ENCODE assay signal across 22 cellular contexts in the genomic region with DNA sequence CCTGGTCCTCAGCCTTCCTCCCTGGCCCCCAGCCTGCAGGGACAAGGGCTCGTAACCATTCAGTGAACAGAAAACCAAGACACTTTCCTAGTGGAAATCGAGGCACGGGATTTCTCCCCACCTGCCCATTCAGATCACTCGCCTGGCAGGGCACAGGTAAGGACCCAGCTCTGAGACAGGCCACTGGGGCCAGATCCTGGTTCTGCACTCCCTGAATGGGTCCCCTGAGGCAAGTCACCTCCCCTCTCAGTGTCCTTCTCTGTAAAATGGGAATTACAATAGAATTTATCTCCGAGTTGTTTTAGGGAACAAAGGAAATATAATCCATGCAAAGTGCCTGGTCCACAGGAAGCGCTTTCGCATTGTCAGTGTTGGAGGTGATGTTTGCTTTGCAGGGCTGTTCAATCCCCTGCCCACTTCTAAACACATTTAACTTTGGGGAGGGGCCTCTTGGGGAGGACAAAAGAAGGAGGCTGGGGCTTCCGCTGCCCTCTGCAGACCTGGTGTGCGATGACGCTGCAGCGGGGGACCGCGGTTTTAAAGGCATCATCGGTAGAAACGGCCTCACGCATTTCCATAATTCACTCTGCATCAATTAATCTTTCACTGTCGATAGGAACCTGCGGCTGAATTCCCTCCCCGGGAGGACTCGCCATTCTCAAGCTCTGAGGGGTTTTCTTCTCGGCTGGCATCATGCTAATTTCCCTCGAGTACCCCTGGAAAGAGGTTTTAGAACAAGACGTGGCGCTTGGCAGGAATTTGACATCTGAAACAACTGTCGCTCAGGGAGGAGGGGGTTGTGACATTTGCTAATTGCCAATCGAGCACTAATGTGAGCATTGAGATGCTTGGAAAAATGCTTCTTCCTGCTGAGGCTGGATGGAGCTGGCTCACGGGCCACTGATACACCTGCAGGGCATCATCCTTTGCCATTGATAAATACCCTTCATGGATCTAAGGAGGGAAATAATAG.
A peak's percentile ranks its signal among the peaks of the same experiment; 100 is the strongest.
DNase-seq lines count a peak whose midpoint lies in the region; ATAC-seq lines count a peak whose summit lies in the region.
"Had no signal": no experiment of that assay in that cellular context is flagged by ENCODE, and none has a peak within 500 bp of the region (broad histone marks: within the 10 kb centered on the region; RNA-seq: fewer than 3 reads in every experiment).

No MANE protein-coding gene starts in this region.

- H3K27me3 Mint-ChIP-seq in stimulated activated naive B cell treated with anti-CD40 and anti-IgM and Interleukin-4, amounts not matched to agents 10 μg/mL and 1 μg/mL and 100 μg/mL, for 72 hours, result peaks cover 51 to 68% of the 10 kb centered on the region in 2 donors

- H3K4me3 Mint-ChIP-seq in stimulated activated naive B cell treated with anti-CD40 and anti-IgM and Interleukin-4, amounts not matched to agents 10 μg/mL and 1 μg/mL and 100 μg/mL, for 72 hours, result no peak overlapping the region

- no peaks in the 10 kb centered on the region for H3K36me3 ChIP-seq in iPS-18a (ENCODE audit: control insufficient read depth, low read depth, low read length)
- H3K36me3 ChIP-seq: cardiac muscle cell, thoracic aorta had no signal

- no peak overlapping the region for H3K27ac ChIP-seq in iPS-18a (ENCODE audit: low read length)
- H3K27ac ChIP-seq: cardiac muscle cell, parathyroid adenoma, thoracic aorta had no signal

- no peaks in the 10 kb centered on the region for H3K9me3 ChIP-seq in iPS-18a (ENCODE audit: control insufficient read depth, low read depth, low read length)
- H3K9me3 ChIP-seq: thoracic aorta had no signal

- H3K4me1 Mint-ChIP-seq in stimulated activated naive B cell treated with anti-CD40 and anti-IgM and Interleukin-4, amounts not matched to agents 10 μg/mL and 1 μg/mL and 100 μg/mL, for 72 hours, result peaks cover 0 to 6% of the 10 kb centered on the region in 2 donors

- no peak overlapping the region for H3K9ac ChIP-seq in iPS-18a (ENCODE audit: low read length)
- H3K9ac ChIP-seq: parathyroid adenoma had no signal

- ATAC-seq in stimulated activated naive B cell treated with anti-CD40 and anti-IgM and Interleukin-4, amounts not matched to agents 10 μg/mL and 1 μg/mL and 100 μg/mL, for 72 hours (replicated peaks), result no peak
- ATAC-seq in GM18909 (IDR thresholded peaks at IDR 0.05; ENCODE audit: poor library complexity, unreplicated experiment) (no peak), GM21381 (IDR thresholded peaks at IDR 0.05; ENCODE audit: unreplicated experiment) (no peak), HG03045 (IDR thresholded peaks at IDR 0.05; ENCODE audit: unreplicated experiment) (no peak)

- peaks cover 18% of the 10 kb centered on the region for H3K4me1 ChIP-seq in iPS-18a (ENCODE audit: control insufficient read depth, low read depth, low read length)

- no peaks in the 10 kb centered on the region for H3K9me3 Mint-ChIP-seq in stimulated activated naive B cell treated with anti-CD40 and anti-IgM and Interleukin-4, amounts not matched to agents 10 μg/mL and 1 μg/mL and 100 μg/mL, for 72 hours

- H3K27me3 ChIP-seq in iPS-18a (ENCODE audit: control insufficient read depth, insufficient read depth, low read length), result peaks cover 34% of the 10 kb centered on the region

- DNase-seq in NCI-H526 (lab: John Stamatoyannopoulos, UW), result peak; percentile 25 to 65
- DNase-seq in NCI-H526 treated with DMSO at 0.1 percent for 48 hours (lab: John Stamatoyannopoulos, UW), result no peak
- DNase-seq in NCI-H345 (lab: John Stamatoyannopoulos, UW), result peak; percentile 73
- no peak for DNase-seq in stimulated activated naive B cell treated with anti-CD40 and anti-IgM and Interleukin-4, amounts not matched to agents 10 μg/mL and 1 μg/mL and 100 μg/mL, for 72 hours
- DNase-seq: activated CD4-positive, alpha-beta T cell treated with anti-CD3 and anti-CD28 coated beads, Interleukin-2, amount 50 U/mL, for 48 hours; amniotic stem cell; dermis blood vessel endothelial cell; DMS53; HCEC 1CT; mammary epithelial cell; NCI-H1694; NCI-H2227 treated with DMSO at 0.1 percent for 48 hours; RPMI8226; stimulated activated CD4-positive, alpha-beta T cell treated with anti-CD3 and anti-CD28 coated beads, Interleukin-2, amount 100 ng/mL, for 24 hours; stimulated activated naive CD4-positive, alpha-beta T cell had no signal

- peak overlapping the region; percentile 51 for H3K27ac Mint-ChIP-seq in stimulated activated naive B cell treated with anti-CD40 and anti-IgM and Interleukin-4, amounts not matched to agents 10 μg/mL and 1 μg/mL and 100 μg/mL, for 72 hours

- H3K4me3 ChIP-seq in iPS-18a (ENCODE audit: low read length), result peak overlapping the region; percentile 16
- H3K4me3 ChIP-seq: cardiac muscle cell, thoracic aorta had no signal

- no peaks in the 10 kb centered on the region for H3K36me3 Mint-ChIP-seq in stimulated activated naive B cell treated with anti-CD40 and anti-IgM and Interleukin-4, amounts not matched to agents 10 μg/mL and 1 μg/mL and 100 μg/mL, for 72 hours

Comparison
In these comparisons a context has a peak if more than half of its experiments do, and no peak if none do; other contexts are left out.
1. DNase-seq: peak in NCI-H526 (2 of 2) and NCI-H345 (single experiment); none in NCI-H526 treated with DMSO at 0.1 percent for 48 hours (single experiment) and stimulated activated naive B cell treated with anti-CD40 and anti-IgM and Interleukin-4, amounts not matched to agents 10 μg/mL and 1 μg/mL and 100 μg/mL, for 72 hours (single experiment).